28 cellular contexts compared by ENCODE assay signal in the genomic region with DNA sequence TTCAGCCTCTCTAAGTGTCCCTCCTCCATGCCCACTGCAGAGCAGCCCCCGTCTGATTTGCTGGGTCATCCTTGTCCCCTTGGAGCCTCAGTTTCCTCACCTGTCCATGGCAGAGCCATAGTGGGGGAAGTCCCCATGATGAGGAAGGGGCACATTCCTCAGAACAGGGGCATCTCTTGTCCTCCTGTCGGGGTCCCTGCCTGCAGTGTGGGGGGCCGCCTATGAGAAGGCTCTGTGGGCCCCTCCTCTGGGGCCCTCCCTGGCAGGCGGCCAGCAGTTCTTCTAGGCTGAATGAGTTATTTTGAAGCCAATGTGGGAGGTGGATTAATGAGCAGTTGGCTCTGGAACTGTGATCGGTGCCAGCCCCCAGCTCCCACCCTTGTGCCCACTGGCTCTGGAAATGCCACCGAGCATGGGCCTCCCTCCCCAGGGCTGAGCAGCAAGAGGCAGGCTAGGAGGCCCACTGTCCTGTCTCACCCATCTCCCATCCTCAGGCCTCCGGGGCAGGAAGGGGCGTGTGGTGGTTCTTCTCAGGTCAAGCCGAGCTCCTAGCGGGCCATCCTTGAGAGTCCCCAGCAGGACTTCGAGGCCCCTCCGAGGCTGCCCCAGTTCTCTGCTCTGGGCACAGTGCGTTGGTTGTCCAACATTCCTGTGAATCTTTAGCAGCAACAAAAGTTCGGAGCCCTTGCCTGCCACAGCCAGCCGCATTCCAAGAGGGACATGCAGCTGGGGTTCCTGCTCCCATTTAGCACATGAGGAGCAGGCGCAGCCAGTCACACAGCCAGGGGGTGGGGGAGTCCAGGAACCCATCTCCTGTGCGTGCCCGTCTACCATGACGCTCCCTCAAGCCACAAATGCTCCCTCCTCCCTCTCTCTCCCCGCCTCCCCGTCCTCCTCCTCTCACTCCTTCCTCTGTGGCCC. TPM values are rescaled to one million over a fixed set of nuclear protein-coding genes. Genes with fewer than 3 reads are reported as not detected.
"Had no signal": no experiment of that assay in that cellular context is flagged by ENCODE, and none has a peak within 500 bp of the region (broad histone marks: within the 10 kb centered on the region; RNA-seq: fewer than 3 reads in every experiment).

No MANE protein-coding gene starts in this region.

- H3K4me1 Mint-ChIP-seq: activated naive CD8-positive, alpha-beta T cell treated with anti-CD3 and anti-CD28 coated beads for 36 hours; memory B cell; stimulated activated naive B cell treated with anti-CD40 and anti-IgM and Interleukin-4, amounts not matched to agents 10 μg/mL and 1 μg/mL and 100 μg/mL, for 72 hours had no signal

- H3K27ac Mint-ChIP-seq: activated naive CD8-positive, alpha-beta T cell treated with anti-CD3 and anti-CD28 coated beads for 36 hours; memory B cell; nephron progenitor cell; stimulated activated naive B cell treated with anti-CD40 and anti-IgM and Interleukin-4, amounts not matched to agents 10 μg/mL and 1 μg/mL and 100 μg/mL, for 72 hours; type B pancreatic cell had no signal

- ATAC-seq: gastrocnemius medialis; mucosa of descending colon; stimulated activated naive B cell treated with anti-CD40 and anti-IgM and Interleukin-4, amounts not matched to agents 10 μg/mL and 1 μg/mL and 100 μg/mL, for 72 hours had no signal

- H3K4me3 ChIP-seq: colonic mucosa, esophagus squamous epithelium, gastrocnemius medialis, mucosa of descending colon, sigmoid colon had no signal

- DNase-seq: activated CD4-positive, alpha-beta T cell treated with anti-CD3 and anti-CD28 coated beads for 4 hours; activated CD4-positive, alpha-beta T cell treated with anti-CD3 and anti-CD28 coated beads, Interleukin-2, amount 50 U/mL, for 48 hours; activated CD4-positive, CD25-positive, alpha-beta regulatory T cell; activated CD8-positive, alpha-beta memory T cell treated with anti-CD3 and anti-CD28 coated beads, Interleukin-2, amount 50 U/mL, for 48 hours; activated naive CD4-positive, alpha-beta T cell treated with Interleukin-2 at 50 U/mL for 16 hours; activated naive CD8-positive, alpha-beta T cell treated with anti-CD3 and anti-CD28 coated beads for 36 hours; activated T-cell treated with anti-CD3 and anti-CD28 coated beads, Interleukin-2, amount 50 U/mL, for 48 hours; colonic mucosa; esophagus squamous epithelium; gastrocnemius medialis; hippocampal formation; mucosa of descending colon; nephron progenitor cell; retina; sigmoid colon; stimulated activated CD4-positive, alpha-beta T cell treated with anti-CD3 and anti-CD28 coated beads, Interleukin-2, amount 100 ng/mL, for 48 hours; stimulated activated CD8-positive, alpha-beta memory T cell treated with anti-CD3 and anti-CD28 coated beads, Interleukin-4, amount 100 ng/mL, for 48 hours; stimulated activated naive B cell treated with anti-CD40 and anti-IgM and Interleukin-4, amounts not matched to agents 10 μg/mL and 1 μg/mL and 100 μg/mL, for 72 hours; T1000 had no signal

- H3K36me3 ChIP-seq: colonic mucosa, esophagus squamous epithelium, gastrocnemius medialis, sigmoid colon had no signal

- H3K9me3 ChIP-seq: colonic mucosa, esophagus squamous epithelium, gastrocnemius medialis, mucosa of descending colon, sigmoid colon had no signal

- H3K36me3 Mint-ChIP-seq: activated naive CD8-positive, alpha-beta T cell treated with anti-CD3 and anti-CD28 coated beads for 36 hours; memory B cell; stimulated activated naive B cell treated with anti-CD40 and anti-IgM and Interleukin-4, amounts not matched to agents 10 μg/mL and 1 μg/mL and 100 μg/mL, for 72 hours; type B pancreatic cell had no signal

- H3K4me3 Mint-ChIP-seq: activated naive CD8-positive, alpha-beta T cell treated with anti-CD3 and anti-CD28 coated beads for 36 hours; memory B cell; nephron progenitor cell; stimulated activated naive B cell treated with anti-CD40 and anti-IgM and Interleukin-4, amounts not matched to agents 10 μg/mL and 1 μg/mL and 100 μg/mL, for 72 hours; type B pancreatic cell had no signal

- H3K9me3 Mint-ChIP-seq: activated naive CD8-positive, alpha-beta T cell treated with anti-CD3 and anti-CD28 coated beads for 36 hours; memory B cell; nephron progenitor cell; stimulated activated naive B cell treated with anti-CD40 and anti-IgM and Interleukin-4, amounts not matched to agents 10 μg/mL and 1 μg/mL and 100 μg/mL, for 72 hours; type B pancreatic cell had no signal

- FAIRE-seq: bronchial epithelial cell had no signal

- H3K27ac ChIP-seq: colonic mucosa, esophagus squamous epithelium, gastrocnemius medialis, sigmoid colon had no signal

- H3K27me3 ChIP-seq: colonic mucosa, gastrocnemius medialis, sigmoid colon had no signal

RNA-seq across cellular contexts. Expression of a gene that starts 57.2 kb away (rescaled TPM):
- total RNA-seq: activated CD8-positive, alpha-beta memory T cell treated with anti-CD3 and anti-CD28 coated beads for 36 hours; activated naive CD8-positive, alpha-beta T cell treated with anti-CD3 and anti-CD28 coated beads for 36 hours; gastrocnemius medialis; liver; omental fat pad; posterior vena cava; T-helper 1 cell treated with Interleukin-12 subunit alpha and Interleukin-12 subunit beta and Interleukin-4 antibody, amounts not matched to agents 30 ng/mL and 1 ng/mL, for 36 hours; temporal lobe had no signal
